ENCODE assay signal across 25 cellular contexts in the genomic region with DNA sequence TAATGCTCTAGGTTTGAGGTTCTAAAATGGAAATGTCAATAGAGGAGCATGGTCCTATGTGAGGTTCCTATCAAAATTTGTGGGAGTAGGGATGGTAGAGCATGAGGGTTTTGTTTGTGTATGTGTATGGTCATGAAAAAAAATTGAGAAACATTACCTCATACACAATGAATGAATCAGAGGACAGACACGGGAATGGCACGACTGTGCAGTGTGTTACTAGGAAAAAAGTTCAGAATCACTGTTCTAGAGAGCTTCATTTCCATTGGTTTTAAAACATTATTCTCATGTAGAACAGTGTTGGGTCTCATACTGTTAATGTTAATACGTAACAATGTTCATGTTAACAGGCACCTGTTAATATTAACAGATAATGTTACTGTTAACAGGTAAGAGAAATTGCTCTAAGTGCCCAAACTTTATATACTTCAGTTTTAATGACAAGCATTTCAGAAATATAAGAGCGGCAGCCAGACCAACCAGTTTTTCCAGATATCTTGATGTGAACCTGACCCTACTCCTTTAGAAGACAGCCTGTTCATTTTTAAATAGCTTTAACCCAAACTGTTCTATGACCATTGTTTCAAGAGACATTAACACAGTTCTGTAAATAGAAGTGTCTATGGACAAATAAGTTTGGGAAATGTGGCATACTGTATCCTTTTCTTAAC. TPM values are rescaled to one million over a fixed set of nuclear protein-coding genes. Genes with fewer than 3 reads are reported as not detected.
A peak's percentile ranks its signal among the peaks of the same experiment; 100 is the strongest.
DNase-seq lines count a peak whose midpoint lies in the region; ATAC-seq, FAIRE-seq and TF ChIP-seq lines count a peak whose summit lies in the region.
"Had no signal": no experiment of that assay in that cellular context is flagged by ENCODE, and none has a peak within 500 bp of the region (broad histone marks: within the 10 kb centered on the region; RNA-seq: fewer than 3 reads in every experiment).

No MANE protein-coding gene starts in this region.

- no peak overlapping the region for H3K4me3 Mint-ChIP-seq in MCF 10A (ENCODE audit: unreplicated experiment)
- peak overlapping the region; percentile 20 for H3K4me3 Mint-ChIP-seq in mesothelial cell of epicardium
- H3K4me3 Mint-ChIP-seq: activated CD4-positive, alpha-beta memory T cell treated with anti-CD3 and anti-CD28 coated beads, Interleukin-2, amount 10 ng/mL, durations not matched to agents 7 days and 5 days; CD8-positive, alpha-beta memory T cell; natural killer cell had no signal

- FAIRE-seq in bronchial epithelial cell (lab: Jason Lieb, UNC): peak; percentile 68
- FAIRE-seq: colon, endothelial cell of umbilical vein, HTR-8/SVneo had no signal

- H3K9me3 ChIP-seq in breast epithelium: no peaks in the 10 kb centered on the region
- H3K9me3 ChIP-seq: heart right ventricle, testis had no signal

- H3K36me3 Mint-ChIP-seq in MCF 10A (ENCODE audit: insufficient read depth, unreplicated experiment): no peaks in the 10 kb centered on the region
- peaks cover 7% of the 10 kb centered on the region for H3K36me3 Mint-ChIP-seq in mesothelial cell of epicardium
- H3K36me3 Mint-ChIP-seq: natural killer cell had no signal

- no peaks in the 10 kb centered on the region for H3K27me3 ChIP-seq in breast epithelium
- no peaks in the 10 kb centered on the region for H3K27me3 ChIP-seq in bronchial epithelial cell (ENCODE audit: control insufficient read depth, insufficient read depth, low read length)
- H3K27me3 ChIP-seq: heart right ventricle, SJSA1, testis had no signal

- POLR2A ChIA-PET in MCF 10A (lab: Yijun Ruan, JAX): no interaction called here

- H3K27ac Mint-ChIP-seq in MCF 10A (ENCODE audit: low read depth, unreplicated experiment) (no peak overlapping the region), mesothelial cell of epicardium (peak overlapping the region; percentile 85)
- H3K27ac Mint-ChIP-seq: activated CD4-positive, alpha-beta memory T cell treated with anti-CD3 and anti-CD28 coated beads, Interleukin-2, amount 10 ng/mL, durations not matched to agents 7 days and 5 days; CD8-positive, alpha-beta memory T cell; natural killer cell had no signal

- H3K27me3 Mint-ChIP-seq in MCF 10A (ENCODE audit: insufficient read depth, unreplicated experiment) (no peaks in the 10 kb centered on the region), mesothelial cell of epicardium (ENCODE audit: low read depth) (no peaks in the 10 kb centered on the region)
- H3K27me3 Mint-ChIP-seq: activated CD4-positive, alpha-beta memory T cell treated with anti-CD3 and anti-CD28 coated beads, Interleukin-2, amount 10 ng/mL, durations not matched to agents 7 days and 5 days; CD8-positive, alpha-beta memory T cell had no signal

- H3K4me1 Mint-ChIP-seq in MCF 10A (ENCODE audit: insufficient read depth, unreplicated experiment): peaks cover 5% of the 10 kb centered on the region
- H3K4me1 Mint-ChIP-seq in mesothelial cell of epicardium: peaks cover 33% of the 10 kb centered on the region
- H3K4me1 Mint-ChIP-seq: activated CD4-positive, alpha-beta memory T cell treated with anti-CD3 and anti-CD28 coated beads, Interleukin-2, amount 10 ng/mL, durations not matched to agents 7 days and 5 days; CD8-positive, alpha-beta memory T cell; natural killer cell had no signal

- TF ChIP-seq CTCF in MCF 10A (IDR thresholded peaks at IDR 0.05; ENCODE audit: unreplicated experiment) (no peak), breast epithelium (IDR thresholded peaks at IDR 0.05) (no peak), bronchial epithelial cell (IDR thresholded peaks at IDR 0.05; ENCODE audit: insufficient read depth, low read length, severe bottlenecking) (no peak), mesothelial cell of epicardium (IDR thresholded peaks at IDR 0.05; ENCODE audit: unreplicated experiment) (no peak)

- H3K36me3 ChIP-seq in breast epithelium: no peaks in the 10 kb centered on the region
- no peaks in the 10 kb centered on the region for H3K36me3 ChIP-seq in bronchial epithelial cell (ENCODE audit: control insufficient read depth, insufficient read depth, low read length)
- H3K36me3 ChIP-seq: SJSA1 had no signal

- intact Hi-C loops in MCF 10A (cut with micrococcal nuclease) (no loop called here), breast epithelium (cut with DNase I; ENCODE audit: low total_unique reads) (no loop called here)

- CTCF ChIA-PET in MCF 10A (lab: Yijun Ruan, JAX): interaction anchor here (0.5 kb wide), 1 partner anchor 1870 kb away, joined by 3 read pairs; no protein-coding TSS in a partner anchor

- no peak overlapping the region for H3K4me3 ChIP-seq in breast epithelium
- no peak overlapping the region for H3K4me3 ChIP-seq in bronchial epithelial cell (ENCODE audit: low read depth, low read length)
- H3K4me3 ChIP-seq: heart right ventricle, SJSA1, testis had no signal

- H3K9me3 Mint-ChIP-seq in MCF 10A (ENCODE audit: unreplicated experiment): no peaks in the 10 kb centered on the region
- H3K9me3 Mint-ChIP-seq in mesothelial cell of epicardium: no peaks in the 10 kb centered on the region
- H3K9me3 Mint-ChIP-seq: activated CD4-positive, alpha-beta memory T cell treated with anti-CD3 and anti-CD28 coated beads, Interleukin-2, amount 10 ng/mL, durations not matched to agents 7 days and 5 days; CD8-positive, alpha-beta memory T cell; natural killer cell had no signal

- H3K27ac ChIP-seq in breast epithelium: no peak overlapping the region
- H3K27ac ChIP-seq: heart right ventricle, SJSA1, testis had no signal

- H3K4me1 ChIP-seq in breast epithelium: no peaks in the 10 kb centered on the region
- H3K4me1 ChIP-seq: heart right ventricle, SJSA1, testis had no signal

- no peak for ATAC-seq in HG03045 (IDR thresholded peaks at IDR 0.05; ENCODE audit: unreplicated experiment)
- ATAC-seq in HG03039 (IDR thresholded peaks at IDR 0.05; ENCODE audit: unreplicated experiment): no peak
- ATAC-seq: heart right ventricle, left lobe of liver, natural killer cell had no signal

- BruUV-seq in MCF 10A (replicated peaks; lab: Mats Ljungman, UMichigan): no TSS peak

- peak; percentile 8 for DNase-seq in MCF 10A (ENCODE audit: unreplicated experiment)
- no peak for DNase-seq in breast epithelium (ENCODE audit: low spot score in 2 of 2)
- peak; percentile 89 for DNase-seq in bronchial epithelial cell (ENCODE audit: low read depth)
- no peak for DNase-seq in mesothelial cell of epicardium (ENCODE audit: low spot score in 2 of 2, unreplicated experiment in 2 of 2)
- DNase-seq in ureter (ENCODE audit: low spot score): peak; percentile 53
- no peak for DNase-seq in COLO829 (ENCODE audit: low spot score)
- DNase-seq: activated CD4-positive, alpha-beta memory T cell treated with anti-CD3 and anti-CD28 coated beads, Interleukin-2, amount 10 ng/mL, durations not matched to agents 7 days and 5 days; amygdala; CD8-positive, alpha-beta memory T cell; GDM1; heart right ventricle; MM.1S; natural killer cell; NCI-H2107; retina; stimulated activated CD4-positive, alpha-beta T cell treated with anti-CD3 and anti-CD28 coated beads, Interleukin-1b, Interleukin-23, amount 100 ng/mL, for 48 hours; T1000; testis had no signal

- no peak for TF ChIP-seq POLR2A in breast epithelium (IDR thresholded peaks at IDR 0.05)

RNA-seq across cellular contexts. Expression of a gene that starts 48.0 kb away (rescaled TPM):
- 0.79 and 1.5 TPM in 2 replicates for total RNA-seq in MCF 10A (2022)
- 1 to 10 TPM in 2 of 3 donors, under 1 TPM in 1; 0.98 to 4.1 (median 2.2) TPM for total RNA-seq in breast epithelium
- total RNA-seq in bronchial epithelial cell: 2.6 and 2.8 TPM in 2 replicates
- 3.4 to 5.4 TPM (median 4.8 TPM) in 3 replicates for total RNA-seq in mesothelial cell of epicardium
- total RNA-seq in ureter: 39.2 TPM
- total RNA-seq: SJSA1 had no signal

Comparison
In these comparisons a context has a peak if more than half of its experiments do, and no peak if none do; other contexts are left out.
1. DNase-seq: peak in MCF 10A (single experiment), bronchial epithelial cell (single experiment) and ureter (single experiment); none in breast epithelium (0 of 2), mesothelial cell of epicardium (0 of 2) and COLO829 (single experiment).